In the genomic region with DNA sequence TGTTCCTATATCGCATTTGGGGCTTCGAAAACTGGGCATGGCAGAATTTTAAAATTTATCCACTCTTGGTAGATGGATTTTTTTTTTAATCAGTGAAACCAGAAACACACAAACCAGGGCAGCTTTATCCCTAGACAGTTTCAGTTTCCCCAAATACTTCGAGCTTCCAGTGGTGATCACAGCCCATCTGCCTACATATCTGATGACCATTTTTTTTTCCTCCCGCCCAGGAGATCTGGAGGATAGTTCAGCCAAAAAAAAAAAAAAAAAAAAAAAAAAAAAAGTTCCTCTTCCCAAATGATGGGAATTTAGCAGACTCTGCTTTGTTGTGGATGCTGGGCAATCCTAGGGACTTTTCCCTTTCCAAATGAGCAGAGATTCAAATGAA, we compare ENCODE assay signal across 8 cellular contexts. TPM values are rescaled to one million over a fixed set of nuclear protein-coding genes. Genes with fewer than 3 reads are reported as not detected.
A peak's percentile ranks its signal among the peaks of the same experiment; 100 is the strongest.
DNase-seq lines count a peak whose midpoint lies in the region; ATAC-seq and TF ChIP-seq lines count a peak whose summit lies in the region.

No MANE protein-coding gene starts in this region.

- no peak for ATAC-seq in gastrocnemius medialis
- no peak for ATAC-seq in GM18909 (IDR thresholded peaks at IDR 0.05; ENCODE audit: poor library complexity, unreplicated experiment)

- no peak for TF ChIP-seq CTCF in WI38 (IDR thresholded peaks at IDR 0.05; ENCODE audit: low read depth, low read length)
- no peak for TF ChIP-seq CTCF in cardiac muscle cell (IDR thresholded peaks at IDR 0.05; ENCODE audit: low read depth, low read length)
- no peak for TF ChIP-seq CTCF in gastrocnemius medialis (IDR thresholded peaks at IDR 0.05 in 4 of 5, conservative IDR thresholded peaks at IDR 0.05 in 1 of 5)

- H3K36me3 ChIP-seq in GM23248 (ENCODE audit: low read depth) (no peaks in the 10 kb centered on the region), cardiac muscle cell (no peaks in the 10 kb centered on the region), gastrocnemius medialis (no peaks in the 10 kb centered on the region)

- H4K20me1 ChIP-seq in GM23248 (ENCODE audit: insufficient read depth) = no peaks in the 10 kb centered on the region

- H3K27me3 ChIP-seq in GM23248 (replicated peaks; ENCODE audit: insufficient read depth) (no peaks in the 10 kb centered on the region), cardiac muscle cell (no peaks in the 10 kb centered on the region), gastrocnemius medialis (peaks cover 0 to 14% (median 7%) of the 10 kb centered on the region in 3 donors)

- no peak for TF ChIP-seq POLR2A in gastrocnemius medialis (IDR thresholded peaks at IDR 0.05)

- DNase-seq in GM23248 = no peak
- DNase-seq in cardiac muscle cell (ENCODE audit: low read depth in 1 of 2, low spot score in 1 of 2) = no peak
- DNase-seq in gastrocnemius medialis = no peak
- no peak for DNase-seq in iPS-NIHi7 (ENCODE audit: extremely low spot score)
- DNase-seq in NCI-H1048 (lab: John Stamatoyannopoulos, UW) = no peak
- DNase-seq in NCI-H510A treated with DMSO at 0.1 percent for 48 hours (lab: John Stamatoyannopoulos, UW) = no peak

- 0 out of 2 replicates have a peak, but pooled peaks cover 5% of the 10 kb centered on the region for H3K4me1 ChIP-seq in GM23248 (ENCODE audit: insufficient read depth)
- H3K4me1 ChIP-seq in cardiac muscle cell (ENCODE audit: low read depth) = peaks cover 7% of the 10 kb centered on the region
- H3K4me1 ChIP-seq in gastrocnemius medialis = no peaks in the 10 kb centered on the region

- peak overlapping the region; percentile 81 for H3K4me3 ChIP-seq in GM23248
- peak overlapping the region; percentile 79 for H3K4me3 ChIP-seq in WI38 (ENCODE audit: low read depth, low read length)
- H3K4me3 ChIP-seq in cardiac muscle cell = peak overlapping the region; percentile 82
- peak overlapping the region; percentile 59 to 75 (median 69) for H3K4me3 ChIP-seq in gastrocnemius medialis

- no peaks in the 10 kb centered on the region for H3K9me2 ChIP-seq in GM23248 (ENCODE audit: insufficient read depth)

- peaks cover 31% of the 10 kb centered on the region for H3K79me2 ChIP-seq in GM23248 (ENCODE audit: insufficient read depth)

- H3K9me3 ChIP-seq in GM23248 (ENCODE audit: low read depth) (no peaks in the 10 kb centered on the region), cardiac muscle cell (ENCODE audit: low read depth) (no peaks in the 10 kb centered on the region), gastrocnemius medialis (no peaks in the 10 kb centered on the region)

- in situ Hi-C loops in GM23248 (cut with MboI) = no loop called here
- in situ Hi-C loops in gastrocnemius medialis (cut with MboI; ENCODE audit: low sequenced_read_pairs in 4 of 4) = no loop called here

- H3F3A ChIP-seq in GM23248 (ENCODE audit: insufficient read depth) = peaks cover 13% of the 10 kb centered on the region; the same call in 1 of the 2 replicates

- peak overlapping the region; percentile 79 for H3K9ac ChIP-seq in GM23248

- peak overlapping the region; percentile 87 for H3K4me2 ChIP-seq in GM23248 (ENCODE audit: unreplicated experiment)

- intact Hi-C loops in gastrocnemius medialis (cut with DNase I; ENCODE audit: low total_unique reads) = no loop called here

- H2AFZ ChIP-seq in GM23248 = peak overlapping the region; percentile 76

- 11 to 19% methylated on average over 4 of the region's 4 CpGs for WGBS in GM23248 (ENCODE audit: low coverage in 1 of 2, low lambda C conversion rate in 2 of 2, missing lambda C conversion rate in 2 of 2), 2 experiments

- H3K27ac ChIP-seq in GM23248 (peak overlapping the region; percentile 64), cardiac muscle cell (no peak overlapping the region), gastrocnemius medialis (peak overlapping the region; percentile 79 to 86 (median 81))

RNA-seq across cellular contexts. Expression of gene TBC1D9, which starts 1.0 kb away (rescaled TPM):
- total RNA-seq in GM23248 (2014; rRNA removed; shearing (Covaris generic)) = 14.4 and 18.3 TPM in 2 replicates
- polyA plus RNA-seq in GM23248 (2016; fragmentation: Nextera tagmentation; extraction: Ambion mirVana) (4.4 and 4.6 TPM in 2 replicates), cardiac muscle cell (1.9 and 3.4 TPM in 2 replicates)
- total RNA-seq in cardiac muscle cell (4.9 and 5.2 TPM in 2 replicates), gastrocnemius medialis (1 to 10 TPM; 1.5 to 3.5 (median 2.2) TPM)
